Comparison of ENCODE assay signal across 14 cellular contexts in the genomic region with DNA sequence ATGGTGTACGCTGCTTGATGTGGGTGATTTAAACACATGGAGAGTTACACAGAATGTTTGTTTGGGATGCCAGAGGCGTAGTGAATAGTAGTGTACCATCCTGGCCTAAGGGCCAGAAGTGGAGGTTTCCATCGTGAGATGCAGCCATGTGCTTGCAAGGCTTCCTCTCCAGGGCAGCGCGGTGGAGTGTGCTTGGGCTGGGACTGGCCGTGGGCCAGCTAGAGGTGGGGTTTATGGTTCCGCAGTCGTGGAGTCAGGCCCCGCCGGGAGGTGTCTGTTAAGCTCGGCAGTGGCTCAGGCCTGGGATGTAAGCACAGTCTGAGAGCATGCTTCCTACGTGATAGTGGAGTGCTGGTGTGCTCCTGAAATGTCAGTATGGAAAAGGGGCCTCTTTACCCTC. TPM values are rescaled to one million over a fixed set of nuclear protein-coding genes. Genes with fewer than 3 reads are reported as not detected.
"Had no signal": no experiment of that assay in that cellular context is flagged by ENCODE, and none has a peak within 500 bp of the region (broad histone marks: within the 10 kb centered on the region; RNA-seq: fewer than 3 reads in every experiment).

No MANE protein-coding gene starts in this region.

- H3K27ac Mint-ChIP-seq: activated naive CD4-positive, alpha-beta T cell treated with anti-CD3 and anti-CD28 coated beads for 36 hours; activated T-helper 17 cell treated with anti-CD3 and anti-CD28 coated beads, Interleukin-2, amount 50 U/mL, for 72 hours; naive thymus-derived CD8-positive, alpha-beta T cell; T-cell; type B pancreatic cell had no signal

- H3K36me3 ChIP-seq: ascending aorta, gastrocnemius medialis had no signal

- H3K4me3 ChIP-seq: ascending aorta, gastrocnemius medialis, skin epidermis had no signal

- H3K4me1 ChIP-seq: ascending aorta, gastrocnemius medialis had no signal

- H3K36me3 Mint-ChIP-seq: naive thymus-derived CD8-positive, alpha-beta T cell; T-cell had no signal

- H3K27me3 ChIP-seq: ascending aorta, gastrocnemius medialis had no signal

- H3K4me1 Mint-ChIP-seq: activated T-helper 17 cell treated with anti-CD3 and anti-CD28 coated beads, Interleukin-2, amount 50 U/mL, for 72 hours; naive thymus-derived CD8-positive, alpha-beta T cell; T-cell had no signal

- H3K4me3 Mint-ChIP-seq: activated naive CD4-positive, alpha-beta T cell treated with anti-CD3 and anti-CD28 coated beads for 36 hours; activated T-helper 17 cell treated with anti-CD3 and anti-CD28 coated beads, Interleukin-2, amount 50 U/mL, for 72 hours; naive thymus-derived CD8-positive, alpha-beta T cell; T-cell; type B pancreatic cell had no signal

- DNase-seq: activated CD4-positive, CD25-positive, alpha-beta regulatory T cell treated with anti-CD3 and anti-CD28 coated beads, Interleukin-2, amount 50 U/mL, for 72 hours; activated naive CD4-positive, alpha-beta T cell treated with anti-CD3 and anti-CD28 coated beads for 36 hours; dermis blood vessel endothelial cell; gastrocnemius medialis; naive thymus-derived CD8-positive, alpha-beta T cell; retina; stimulated activated CD4-positive, alpha-beta T cell treated with anti-CD3 and anti-CD28 coated beads, Interleukin-4, amount 100 ng/mL, for 24 hours; stimulated activated naive CD4-positive, alpha-beta T cell treated with Interleukin-2 at 50 U/mL for 16 hours; T-cell; T-helper 9 cell had no signal

- H3K9me3 Mint-ChIP-seq: activated naive CD4-positive, alpha-beta T cell treated with anti-CD3 and anti-CD28 coated beads for 36 hours; activated T-helper 17 cell treated with anti-CD3 and anti-CD28 coated beads, Interleukin-2, amount 50 U/mL, for 72 hours; naive thymus-derived CD8-positive, alpha-beta T cell had no signal

- H3K27ac ChIP-seq: ascending aorta, gastrocnemius medialis, skin epidermis had no signal

- ATAC-seq: activated T-helper 17 cell treated with anti-CD3 and anti-CD28 coated beads, Interleukin-2, amount 50 U/mL, for 72 hours; gastrocnemius medialis; naive thymus-derived CD8-positive, alpha-beta T cell; T-cell had no signal

- H3K9me3 ChIP-seq: ascending aorta, gastrocnemius medialis had no signal

RNA-seq across cellular contexts. Expression of a gene that starts 14.1 kb away (rescaled TPM):
- total RNA-seq: activated naive CD4-positive, alpha-beta T cell treated with anti-CD3 and anti-CD28 coated beads for 36 hours; activated T-helper 17 cell treated with anti-CD3 and anti-CD28 coated beads, Interleukin-2, amount 50 U/mL, for 72 hours; naive thymus-derived CD8-positive, alpha-beta T cell had no signal
